Comparison of ENCODE assay signal across 1 cellular context in the genomic region with DNA sequence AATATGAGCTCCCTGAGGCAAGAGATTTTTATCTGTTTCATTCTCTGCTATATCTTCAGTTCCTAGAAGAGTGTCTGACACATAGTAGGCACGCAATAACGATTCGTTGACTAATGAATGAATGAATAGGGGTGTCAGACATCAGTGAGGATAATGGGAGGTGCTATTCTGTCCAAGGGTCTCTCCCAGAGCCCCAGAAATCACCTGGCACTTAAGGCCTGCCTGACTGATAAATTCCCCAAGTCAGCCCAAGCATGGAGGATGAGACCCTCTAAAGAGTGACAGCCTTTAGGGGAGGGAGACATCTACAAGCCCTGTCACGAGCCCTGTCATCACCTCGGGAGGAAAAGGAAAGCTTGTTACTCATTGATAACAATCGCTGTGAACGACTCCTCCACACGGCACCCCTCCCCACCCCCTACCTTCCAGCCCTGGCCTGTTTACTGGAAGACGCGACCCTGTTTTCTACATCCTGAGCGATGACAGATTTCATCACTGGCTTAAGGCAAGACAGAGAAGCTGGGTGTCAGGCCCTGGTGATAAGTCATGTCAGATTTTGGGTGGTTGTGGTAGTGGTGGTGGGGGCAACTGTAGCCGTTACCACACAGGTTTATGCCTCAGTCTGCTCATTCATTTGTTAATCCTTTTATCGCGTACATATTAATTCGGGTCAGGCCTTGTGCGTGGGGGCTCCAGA.
A peak's percentile ranks its signal among the peaks of the same experiment; 100 is the strongest.
TF ChIP-seq lines count a peak whose summit lies in the region.

No MANE protein-coding gene starts in this region.

TF ChIP-seq in K562, 482 proteins besides CTCF, POLR2A, EP300 and RAD21 (continued from another document and continues in another):
- TF ChIP-seq, protein P1, sequence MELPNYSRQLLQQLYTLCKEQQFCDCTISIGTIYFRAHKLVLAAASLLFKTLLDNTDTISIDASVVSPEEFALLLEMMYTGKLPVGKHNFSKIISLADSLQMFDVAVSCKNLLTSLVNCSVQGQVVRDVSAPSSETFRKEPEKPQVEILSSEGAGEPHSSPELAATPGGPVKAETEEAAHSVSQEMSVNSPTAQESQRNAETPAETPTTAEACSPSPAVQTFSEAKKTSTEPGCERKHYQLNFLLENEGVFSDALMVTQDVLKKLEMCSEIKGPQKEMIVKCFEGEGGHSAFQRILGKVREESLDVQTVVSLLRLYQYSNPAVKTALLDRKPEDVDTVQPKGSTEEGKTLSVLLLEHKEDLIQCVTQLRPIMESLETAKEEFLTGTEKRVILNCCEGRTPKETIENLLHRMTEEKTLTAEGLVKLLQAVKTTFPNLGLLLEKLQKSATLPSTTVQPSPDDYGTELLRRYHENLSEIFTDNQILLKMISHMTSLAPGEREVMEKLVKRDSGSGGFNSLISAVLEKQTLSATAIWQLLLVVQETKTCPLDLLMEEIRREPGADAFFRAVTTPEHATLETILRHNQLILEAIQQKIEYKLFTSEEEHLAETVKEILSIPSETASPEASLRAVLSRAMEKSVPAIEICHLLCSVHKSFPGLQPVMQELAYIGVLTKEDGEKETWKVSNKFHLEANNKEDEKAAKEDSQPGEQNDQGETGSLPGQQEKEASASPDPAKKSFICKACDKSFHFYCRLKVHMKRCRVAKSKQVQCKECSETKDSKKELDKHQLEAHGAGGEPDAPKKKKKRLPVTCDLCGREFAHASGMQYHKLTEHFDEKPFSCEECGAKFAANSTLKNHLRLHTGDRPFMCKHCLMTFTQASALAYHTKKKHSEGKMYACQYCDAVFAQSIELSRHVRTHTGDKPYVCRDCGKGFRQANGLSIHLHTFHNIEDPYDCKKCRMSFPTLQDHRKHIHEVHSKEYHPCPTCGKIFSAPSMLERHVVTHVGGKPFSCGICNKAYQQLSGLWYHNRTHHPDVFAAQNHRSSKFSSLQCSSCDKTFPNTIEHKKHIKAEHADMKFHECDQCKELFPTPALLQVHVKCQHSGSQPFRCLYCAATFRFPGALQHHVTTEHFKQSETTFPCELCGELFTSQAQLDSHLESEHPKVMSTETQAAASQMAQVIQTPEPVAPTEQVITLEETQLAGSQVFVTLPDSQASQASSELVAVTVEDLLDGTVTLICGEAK (IDR thresholded peaks at IDR 0.05) = no peak
- TF ChIP-seq, protein P1 (CRISPR knock-in tag; IDR thresholded peaks at IDR 0.05) = no peak
- TF ChIP-seq ZNF224 (CRISPR knock-in tag; IDR thresholded peaks at IDR 0.05) (no peak), GTF2B (IDR thresholded peaks at IDR 0.05; ENCODE audit: extremely low read depth, insufficient read length) (no peak), PCBP2 (IDR thresholded peaks at IDR 0.05; ENCODE audit: low read depth, low read length, poor library complexity, severe bottlenecking) (no peak), ZNF121 (CRISPR knock-in tag; conservative IDR thresholded peaks at IDR 0.05) (no peak), NR1H2 (CRISPR knock-in tag; IDR thresholded peaks at IDR 0.05) (no peak), BRCA1 (IDR thresholded peaks at IDR 0.05) (no peak), BRCA1 (CRISPR knock-in tag; IDR thresholded peaks at IDR 0.05) (no peak), FOXK2 (conservative IDR thresholded peaks at IDR 0.05 in 1 of 2, IDR thresholded peaks at IDR 0.05 in 1 of 2; ENCODE audit: low read depth in 2 of 2) (peak; percentile 97 to 98), BRD9 (IDR thresholded peaks at IDR 0.05; ENCODE audit: low read depth, partially characterized antibody) (no peak), SMAD1 (IDR thresholded peaks at IDR 0.05; ENCODE audit: low read depth, low read length, partially characterized antibody) (peak; percentile 38), ZFX (CRISPR knock-in tag; IDR thresholded peaks at IDR 0.05) (no peak; the same call in 1 of the 2 replicates), SNRNP70 (optimal IDR thresholded peaks at IDR 0.05; ENCODE audit: low read depth, low read length) (no peak), SP2 (IDR thresholded peaks at IDR 0.05; ENCODE audit: extremely low read depth, low read depth, low read length, poor library complexity, severe bottlenecking) (no peak), NR2F6 (CRISPR knock-in tag; IDR thresholded peaks at IDR 0.05) (no peak; the same call in 1 of the 2 replicates), EGR1 (conservative IDR thresholded peaks at IDR 0.05) (peak; percentile 68), SMARCB1 (IDR thresholded peaks at IDR 0.05; ENCODE audit: insufficient read length, low read depth) (no peak), BMI1 (IDR thresholded peaks at IDR 0.05; ENCODE audit: low read length) (no peak), ZNF354B (CRISPR knock-in tag; IDR thresholded peaks at IDR 0.05) (no peak), DMBX1 (CRISPR knock-in tag; IDR thresholded peaks at IDR 0.05; ENCODE audit: borderline replicate concordance) (peak; percentile 89), ADNP (tag; IDR thresholded peaks at IDR 0.05) (no peak), CCAR2 (IDR thresholded peaks at IDR 0.05; ENCODE audit: low read depth, low read length) (0 out of 2 replicates have a peak, but pooled peaks have one; percentile 78), EWSR1 (IDR thresholded peaks at IDR 0.05; ENCODE audit: borderline replicate concordance, low read depth, partially characterized antibody) (no peak), GTF2A2 (tag; IDR thresholded peaks at IDR 0.05) (no peak), THAP12 (CRISPR knock-in tag; IDR thresholded peaks at IDR 0.05) (no peak), ZNF766 (CRISPR knock-in tag; conservative IDR thresholded peaks at IDR 0.05) (peak; percentile 75; the same call in 1 of the 2 replicates), GABPB1 (CRISPR knock-in tag; IDR thresholded peaks at IDR 0.05) (peak; percentile 70; the same call in 1 of the 2 replicates), MAFG (tag; conservative IDR thresholded peaks at IDR 0.05) (no peak), TAF9B (IDR thresholded peaks at IDR 0.05; ENCODE audit: partially characterized antibody) (peak; percentile 85), IRF2 (CRISPR knock-in tag; IDR thresholded peaks at IDR 0.05) (no peak), MNT (conservative IDR thresholded peaks at IDR 0.05) (peak; percentile 59 to 80; a peak in 3 of 4 replicates), ZNF217 (CRISPR knock-in tag; IDR thresholded peaks at IDR 0.05) (no peak), RAD51 (IDR thresholded peaks at IDR 0.05; ENCODE audit: borderline replicate concordance, low read depth) (peak; percentile 5), OTX1 (CRISPR knock-in tag; IDR thresholded peaks at IDR 0.05) (0 out of 2 replicates have a peak, but pooled peaks have one; percentile 3), KHSRP (IDR thresholded peaks at IDR 0.05) (no peak), CTBP1 (IDR thresholded peaks at IDR 0.05; ENCODE audit: borderline replicate concordance) (peak; percentile 98), GATA2 (CRISPR knock-in tag; IDR thresholded peaks at IDR 0.05) (peak; percentile 94), MBD2 (IDR thresholded peaks at IDR 0.05; ENCODE audit: borderline replicate concordance, low read depth) (peak; percentile 79; the same call in 1 of the 2 replicates), GABPB2 (CRISPR knock-in tag; conservative IDR thresholded peaks at IDR 0.05) (no peak)
- TF ChIP-seq, protein P2, sequence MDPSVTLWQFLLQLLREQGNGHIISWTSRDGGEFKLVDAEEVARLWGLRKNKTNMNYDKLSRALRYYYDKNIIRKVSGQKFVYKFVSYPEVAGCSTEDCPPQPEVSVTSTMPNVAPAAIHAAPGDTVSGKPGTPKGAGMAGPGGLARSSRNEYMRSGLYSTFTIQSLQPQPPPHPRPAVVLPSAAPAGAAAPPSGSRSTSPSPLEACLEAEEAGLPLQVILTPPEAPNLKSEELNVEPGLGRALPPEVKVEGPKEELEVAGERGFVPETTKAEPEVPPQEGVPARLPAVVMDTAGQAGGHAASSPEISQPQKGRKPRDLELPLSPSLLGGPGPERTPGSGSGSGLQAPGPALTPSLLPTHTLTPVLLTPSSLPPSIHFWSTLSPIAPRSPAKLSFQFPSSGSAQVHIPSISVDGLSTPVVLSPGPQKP (CRISPR knock-in tag; IDR thresholded peaks at IDR 0.05) = no peak
- TF ChIP-seq, protein P3, sequence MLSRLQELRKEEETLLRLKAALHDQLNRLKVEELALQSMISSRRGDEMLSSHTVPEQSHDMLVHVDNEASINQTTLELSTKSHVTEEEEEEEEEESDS (CRISPR knock-in tag; IDR thresholded peaks at IDR 0.05) = no peak
- TF ChIP-seq, protein P4, sequence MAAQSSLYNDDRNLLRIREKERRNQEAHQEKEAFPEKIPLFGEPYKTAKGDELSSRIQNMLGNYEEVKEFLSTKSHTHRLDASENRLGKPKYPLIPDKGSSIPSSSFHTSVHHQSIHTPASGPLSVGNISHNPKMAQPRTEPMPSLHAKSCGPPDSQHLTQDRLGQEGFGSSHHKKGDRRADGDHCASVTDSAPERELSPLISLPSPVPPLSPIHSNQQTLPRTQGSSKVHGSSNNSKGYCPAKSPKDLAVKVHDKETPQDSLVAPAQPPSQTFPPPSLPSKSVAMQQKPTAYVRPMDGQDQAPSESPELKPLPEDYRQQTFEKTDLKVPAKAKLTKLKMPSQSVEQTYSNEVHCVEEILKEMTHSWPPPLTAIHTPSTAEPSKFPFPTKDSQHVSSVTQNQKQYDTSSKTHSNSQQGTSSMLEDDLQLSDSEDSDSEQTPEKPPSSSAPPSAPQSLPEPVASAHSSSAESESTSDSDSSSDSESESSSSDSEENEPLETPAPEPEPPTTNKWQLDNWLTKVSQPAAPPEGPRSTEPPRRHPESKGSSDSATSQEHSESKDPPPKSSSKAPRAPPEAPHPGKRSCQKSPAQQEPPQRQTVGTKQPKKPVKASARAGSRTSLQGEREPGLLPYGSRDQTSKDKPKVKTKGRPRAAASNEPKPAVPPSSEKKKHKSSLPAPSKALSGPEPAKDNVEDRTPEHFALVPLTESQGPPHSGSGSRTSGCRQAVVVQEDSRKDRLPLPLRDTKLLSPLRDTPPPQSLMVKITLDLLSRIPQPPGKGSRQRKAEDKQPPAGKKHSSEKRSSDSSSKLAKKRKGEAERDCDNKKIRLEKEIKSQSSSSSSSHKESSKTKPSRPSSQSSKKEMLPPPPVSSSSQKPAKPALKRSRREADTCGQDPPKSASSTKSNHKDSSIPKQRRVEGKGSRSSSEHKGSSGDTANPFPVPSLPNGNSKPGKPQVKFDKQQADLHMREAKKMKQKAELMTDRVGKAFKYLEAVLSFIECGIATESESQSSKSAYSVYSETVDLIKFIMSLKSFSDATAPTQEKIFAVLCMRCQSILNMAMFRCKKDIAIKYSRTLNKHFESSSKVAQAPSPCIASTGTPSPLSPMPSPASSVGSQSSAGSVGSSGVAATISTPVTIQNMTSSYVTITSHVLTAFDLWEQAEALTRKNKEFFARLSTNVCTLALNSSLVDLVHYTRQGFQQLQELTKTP (IDR thresholded peaks at IDR 0.05; ENCODE audit: low read depth in 1 of 2, partially characterized antibody in 2 of 2) = peak; percentile 56 to 91
